Comparison of ENCODE assay signal across 21 cellular contexts in genomic region chr2:54435325-54435724, GRCh38. TPM values are rescaled to one million over a fixed set of nuclear protein-coding genes. Genes with fewer than 3 reads are reported as not detected.
DNase-seq lines count a peak whose midpoint lies in the region; ATAC-seq and TF ChIP-seq lines count a peak whose summit lies in the region.
"Had no signal": no experiment of that assay in that cellular context is flagged by ENCODE, and none has a peak within 500 bp of the region (broad histone marks: within the 10 kb centered on the region; RNA-seq: fewer than 3 reads in every experiment).

No MANE protein-coding gene starts in this region.

- H3K9me2 ChIP-seq in OCI-LY7 (ENCODE audit: insufficient read depth, low read length) = no peaks in the 10 kb centered on the region

- peaks cover 30 to 98% (median 30%) of the 10 kb centered on the region in 3 donors for H3K4me1 ChIP-seq in gastroesophageal sphincter
- peaks cover 91% of the 10 kb centered on the region for H3K4me1 ChIP-seq in lower lobe of right lung
- peaks cover 57 to 67% (median 64%) of the 10 kb centered on the region in 4 donors for H3K4me1 ChIP-seq in upper lobe of left lung
- peaks cover 4% of the 10 kb centered on the region for H3K4me1 ChIP-seq in OCI-LY7 (ENCODE audit: insufficient read depth, low read length, poor library complexity, severe bottlenecking)

- WGBS in gastroesophageal sphincter (ENCODE audit: low coverage in 1 of 2), 2 donors = 28 to 34% methylated on average over 3 of the region's 3 CpGs
- 73 to 86% methylated on average over 3 of the region's 3 CpGs for WGBS in upper lobe of left lung, 2 donors

- H3K27me3 ChIP-seq in gastroesophageal sphincter (no peaks in the 10 kb centered on the region), lower lobe of right lung (ENCODE audit: low read depth) (no peaks in the 10 kb centered on the region), upper lobe of left lung (no peaks in the 10 kb centered on the region)

- no peak overlapping the region for H3K4me2 ChIP-seq in OCI-LY7 (ENCODE audit: low read length)
- H3K4me2 ChIP-seq: BLaER1 treated with 17β-estradiol and CSF1 and Interleukin-3, amounts not matched to agents 10 nM and 100 nM had no signal

- H4K20me1 ChIP-seq in OCI-LY7 (ENCODE audit: insufficient read depth, low read length) = no peaks in the 10 kb centered on the region
- H4K20me1 ChIP-seq: BLaER1 treated with 17β-estradiol and CSF1 and Interleukin-3, amounts not matched to agents 10 nM and 100 nM had no signal

- H3K36me3 ChIP-seq in gastroesophageal sphincter (no peaks in the 10 kb centered on the region), lower lobe of right lung (no peaks in the 10 kb centered on the region), upper lobe of left lung (no peaks in the 10 kb centered on the region), OCI-LY7 (ENCODE audit: insufficient read depth, low read length) (no peaks in the 10 kb centered on the region)
- H3K36me3 ChIP-seq: BLaER1 treated with 17β-estradiol and CSF1 and Interleukin-3, amounts not matched to agents 10 nM and 100 nM had no signal

- CTCF ChIA-PET in OCI-LY7 (lab: Charles Lee; ENCODE audit: unreplicated experiment) = interaction anchor here (0.6 kb wide), 2 partner anchors 11 to 16 kb away, joined by 3 read pairs; no protein-coding TSS in a partner anchor

- H3K27ac ChIP-seq in gastroesophageal sphincter = peak overlapping the region; percentile 69 to 89 (median 81)
- peak overlapping the region; percentile 52 for H3K27ac ChIP-seq in lower lobe of right lung
- peak overlapping the region; percentile 29 to 94 (median 81) for H3K27ac ChIP-seq in upper lobe of left lung
- no peak overlapping the region for H3K27ac ChIP-seq in OCI-LY7 (ENCODE audit: low read depth, low read length, poor library complexity, severe bottlenecking)
- H3K27ac ChIP-seq: BLaER1 treated with 17β-estradiol and CSF1 and Interleukin-3, amounts not matched to agents 10 nM and 100 nM; HL-60 had no signal

- H3K9me3 ChIP-seq in gastroesophageal sphincter (no peaks in the 10 kb centered on the region), lower lobe of right lung (no peaks in the 10 kb centered on the region), upper lobe of left lung (no peaks in the 10 kb centered on the region), OCI-LY7 (ENCODE audit: low read length) (no peaks in the 10 kb centered on the region)
- H3K9me3 ChIP-seq: BLaER1 treated with 17β-estradiol and CSF1 and Interleukin-3, amounts not matched to agents 10 nM and 100 nM had no signal

- no peak overlapping the region for H3K4me3 ChIP-seq in gastroesophageal sphincter
- no peak overlapping the region for H3K4me3 ChIP-seq in lower lobe of right lung
- H3K4me3 ChIP-seq in upper lobe of left lung = no peak overlapping the region
- no peak overlapping the region for H3K4me3 ChIP-seq in OCI-LY7 (ENCODE audit: low read depth, low read length, poor library complexity, severe bottlenecking)
- H3K4me3 ChIP-seq: BLaER1 treated with 17β-estradiol and CSF1 and Interleukin-3, amounts not matched to agents 10 nM and 100 nM had no signal

- H2AFZ ChIP-seq in OCI-LY7 (ENCODE audit: low read length) = no peak overlapping the region; the same call in 1 of the 2 replicates

- ATAC-seq in Right ventricle myocardium superior (ENCODE audit: poor library complexity) (peak; percentile 30), gastroesophageal sphincter (peak; percentile 30), lower lobe of right lung (no peak), upper lobe of left lung (ENCODE audit: low FRiP score in 2 of 2) (no peak), GM19455 (IDR thresholded peaks at IDR 0.05; ENCODE audit: unreplicated experiment) (no peak)
- ATAC-seq: PC-3 had no signal

- intact Hi-C loops in Right ventricle myocardium superior (cut with DNase I) (no loop called here), cardiac septum (cut with DNase I) (no loop called here), lower lobe of right lung (cut with DNase I) (no loop called here), OCI-LY7 (cut with micrococcal nuclease; ENCODE audit: unreplicated experiment) (no loop called here)

- no peak for TF ChIP-seq CTCF in gastroesophageal sphincter (IDR thresholded peaks at IDR 0.05)
- TF ChIP-seq CTCF in lower lobe of right lung (IDR thresholded peaks at IDR 0.05) = no peak
- TF ChIP-seq CTCF in upper lobe of left lung (IDR thresholded peaks at IDR 0.05) = no peak
- TF ChIP-seq CTCF in OCI-LY7 (conservative IDR thresholded peaks at IDR 0.05; ENCODE audit: low read length) = no peak

- BruUV-seq in OCI-LY7 (replicated peaks; lab: Mats Ljungman, UMichigan) = no TSS peak

- TF ChIP-seq EP300 in gastroesophageal sphincter (IDR thresholded peaks at IDR 0.05) (no peak), upper lobe of left lung (IDR thresholded peaks at IDR 0.05) (no peak)

- H3K79me2 ChIP-seq in OCI-LY7 (ENCODE audit: insufficient read depth, low read depth, low read length) = no peaks in the 10 kb centered on the region

- TF ChIP-seq POLR2A in gastroesophageal sphincter (IDR thresholded peaks at IDR 0.05) (no peak), upper lobe of left lung (IDR thresholded peaks at IDR 0.05) (no peak)

- DNase-seq in Right ventricle myocardium superior (no peak), cardiac septum (ENCODE audit: low spot score) (no peak), lower lobe of right lung (no peak), upper lobe of left lung (no peak), OCI-LY7 (ENCODE audit: low spot score) (no peak), CD1c-positive myeloid dendritic cell (ENCODE audit: extremely low spot score) (no peak)
- DNase-seq: 8988T; CD4-positive, alpha-beta memory T cell; COR-L47; DMS53; NCI-H1048; NCI-H1417; NCI-H1694; NCI-H2081; NCI-H2227 treated with DMSO at 0.1 percent for 48 hours; NCI-H526 treated with DMSO at 0.1 percent for 48 hours; PC-3 had no signal

- POLR2A ChIA-PET in OCI-LY7 (lab: Charles Lee) = interaction anchor here (0.8 kb wide), 1 partner anchor 632 kb away, joined by 3 read pairs; no protein-coding TSS in a partner anchor

RNA-seq across cellular contexts. Expression of gene SPTBN1, which starts 20.8 kb away (rescaled TPM):
- total RNA-seq in Right ventricle myocardium superior = 391 TPM
- total RNA-seq in cardiac septum = 554 TPM
- 100 to 1,000 TPM; 353 to 606 (median 498) TPM for total RNA-seq in gastroesophageal sphincter
- total RNA-seq in lower lobe of right lung = 601 TPM
- total RNA-seq in upper lobe of left lung = 100 to 1,000 TPM; 449 to 911 (median 654) TPM
- 183 and 200 TPM in 2 replicates for total RNA-seq in OCI-LY7 (2014; rRNA removed; shearing (Covaris generic))
- total RNA-seq in OCI-LY7 (2022) = 132 and 160 TPM in 2 replicates

Comparison
In these comparisons a context has a peak if more than half of its experiments do, and no peak if none do; other contexts are left out.
1. ATAC-seq: peak in Right ventricle myocardium superior (single experiment) and gastroesophageal sphincter (single experiment); none in lower lobe of right lung (0 of 2), upper lobe of left lung (0 of 2) and GM19455 (single experiment).